Comparison of ENCODE assay signal across 7 cellular contexts in the genomic region with DNA sequence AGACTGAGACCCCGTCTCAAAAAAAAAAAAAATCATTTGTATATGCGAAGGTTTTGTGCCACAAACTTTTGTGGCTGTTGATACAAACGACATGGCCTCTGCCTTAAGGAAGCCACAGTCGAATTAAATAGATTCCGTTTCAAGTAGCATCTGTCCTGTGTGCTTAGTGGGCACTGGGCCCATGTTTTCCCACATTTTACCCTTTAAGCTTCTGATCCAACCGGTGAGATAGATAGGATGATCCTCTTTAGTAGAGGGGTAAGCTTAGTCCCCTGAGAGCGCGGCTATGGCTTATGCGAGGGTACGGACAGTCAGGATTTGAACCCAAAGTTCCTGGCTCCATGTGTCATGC. TPM values are rescaled to one million over a fixed set of nuclear protein-coding genes. Genes with fewer than 3 reads are reported as not detected.
DNase-seq lines count a peak whose midpoint lies in the region; ATAC-seq and TF ChIP-seq lines count a peak whose summit lies in the region.

No MANE protein-coding gene starts in this region.

- H3K36me3 ChIP-seq in HAP-1 (replicated peaks) (no peaks in the 10 kb centered on the region), spleen (peaks cover 0 to 31% (median 1%) of the 10 kb centered on the region in 6 donors)

- WGBS in spleen, 5 donors: 61 to 75% (median 70%) methylated on average over 10 of the region's 10 CpGs

- H3K36me3 Mint-ChIP-seq in T-helper 17 cell (ENCODE audit: low read depth): no peaks in the 10 kb centered on the region
- H3K36me3 Mint-ChIP-seq in glutamatergic neuron (ENCODE audit: unreplicated experiment): peaks cover 2% of the 10 kb centered on the region

- peaks cover 9% of the 10 kb centered on the region for H3K4me1 ChIP-seq in HAP-1
- peaks cover 9 to 48% (median 27%) of the 10 kb centered on the region in 6 donors for H3K4me1 ChIP-seq in spleen

- peaks cover 5% of the 10 kb centered on the region for H3K9me3 Mint-ChIP-seq in glutamatergic neuron (ENCODE audit: unreplicated experiment)

- in situ Hi-C loops in HAP-1 (cut with MboI; ENCODE audit: low sequenced_read_pairs): no loop called here

- H3K27me3 Mint-ChIP-seq in T-helper 17 cell (no peaks in the 10 kb centered on the region), glutamatergic neuron (ENCODE audit: unreplicated experiment) (peaks cover 2% of the 10 kb centered on the region)

- H3K27ac ChIP-seq in spleen: peak overlapping the region; percentile 76 to 97 (median 94)

- H3K4me1 Mint-ChIP-seq in T-helper 17 cell (peaks cover 16% of the 10 kb centered on the region), glutamatergic neuron (ENCODE audit: low read depth, unreplicated experiment) (no peaks in the 10 kb centered on the region)

- H3K27me3 ChIP-seq in HAP-1 (ENCODE audit: low read depth) (peaks cover 3% of the 10 kb centered on the region; the same call in 1 of the 2 replicates), spleen (replicated peaks in 1 of 7) (no peaks in the 10 kb centered on the region)

- H3K9me3 ChIP-seq in HAP-1: no peaks in the 10 kb centered on the region
- H3K9me3 ChIP-seq in T-helper 17 cell (ENCODE audit: control insufficient read depth, low read length, poor library complexity, severe bottlenecking): no peaks in the 10 kb centered on the region
- no peaks in the 10 kb centered on the region for H3K9me3 ChIP-seq in spleen

- DNase-seq in HAP-1 (ENCODE audit: low spot score in 2 of 2) (no peak), T-helper 17 cell (no peak), glutamatergic neuron (no peak), spleen (no peak), NCI-H2227 (lab: John Stamatoyannopoulos, UW; ENCODE audit: unreplicated experiment) (no peak), AG08395 (ENCODE audit: low spot score) (no peak)

- ATAC-seq in T-helper 17 cell: no peak
- ATAC-seq in HG02885 (IDR thresholded peaks at IDR 0.05; ENCODE audit: poor library complexity, unreplicated experiment): no peak

- H3K4me3 Mint-ChIP-seq in T-helper 17 cell (peak overlapping the region; percentile 92), glutamatergic neuron (ENCODE audit: unreplicated experiment) (peak overlapping the region; percentile 87)

- intact Hi-C loops in spleen (cut with DNase I; ENCODE audit: low total_unique reads): loop anchor here (5.0 kb wide), 1 partner anchor 41 kb away; no protein-coding TSS in a partner anchor

- no peak for TF ChIP-seq POLR2A in spleen (IDR thresholded peaks at IDR 0.05)

- peak overlapping the region; percentile 60 for H3K4me3 ChIP-seq in HAP-1
- peak overlapping the region in 7 of 8 donors; percentile 66 to 92 (median 72) for H3K4me3 ChIP-seq in spleen

- H3K27ac Mint-ChIP-seq in T-helper 17 cell (peak overlapping the region; percentile 72), glutamatergic neuron (ENCODE audit: unreplicated experiment) (peak overlapping the region; percentile 59)

- TF ChIP-seq CTCF in glutamatergic neuron (IDR thresholded peaks at IDR 0.05; ENCODE audit: partially characterized antibody, unreplicated experiment): no peak
- TF ChIP-seq CTCF in spleen (IDR thresholded peaks at IDR 0.05 in 8 of 11, conservative IDR thresholded peaks at IDR 0.05 in 3 of 11): no peak

RNA-seq across cellular contexts. Expression of gene TMEM219, which starts 0.8 kb away (rescaled TPM):
- total RNA-seq in T-helper 17 cell (10 to 100 TPM; 68.8 to 80.3 TPM), glutamatergic neuron (ENCODE audit: unreplicated experiment) (88.0 TPM), spleen (100 to 1,000 TPM in 5 of 7 donors, 10 to 100 TPM in 2; 89.3 to 135 (median 107) TPM)
- 100 to 1,000 TPM; 144 to 191 (median 155) TPM for polyA plus RNA-seq in spleen

RNA-seq across cellular contexts. Expression of gene TAOK2, which starts 12.6 kb away (rescaled TPM):
- total RNA-seq in T-helper 17 cell (10 to 100 TPM; 21.0 to 22.9 TPM), glutamatergic neuron (ENCODE audit: unreplicated experiment) (58.5 TPM), spleen (10 to 100 TPM; 60.0 to 96.5 (median 78.6) TPM)
- polyA plus RNA-seq in spleen: 10 to 100 TPM; 13.2 to 52.0 (median 18.5) TPM

RNA-seq across cellular contexts. Expression of gene HIRIP3, which starts 34.3 kb away (rescaled TPM):
- total RNA-seq in T-helper 17 cell: 10 to 100 TPM; 11.3 to 11.5 TPM
- total RNA-seq in glutamatergic neuron (ENCODE audit: unreplicated experiment): 12.2 TPM
- 10 to 100 TPM in 6 of 7 donors, 1 to 10 TPM in 1; 10.0 to 17.7 (median 13.4) TPM for total RNA-seq in spleen
- polyA plus RNA-seq in spleen: 10 to 100 TPM; 12.5 to 16.1 (median 15.5) TPM

RNA-seq across cellular contexts. Expression of gene INO80E, which starts 34.9 kb away (rescaled TPM):
- total RNA-seq in T-helper 17 cell: 10 to 100 TPM; 72.4 to 76.7 TPM
- 71.4 TPM for total RNA-seq in glutamatergic neuron (ENCODE audit: unreplicated experiment)
- total RNA-seq in spleen: 10 to 100 TPM; 62.6 to 89.5 (median 72.6) TPM
- polyA plus RNA-seq in spleen: 10 to 100 TPM; 47.9 to 93.3 (median 57.1) TPM

RNA-seq across cellular contexts. Expression of gene KCTD13, which starts 35.1 kb away (rescaled TPM):
- total RNA-seq in T-helper 17 cell (10 to 100 TPM; 44.1 to 48.4 TPM), glutamatergic neuron (ENCODE audit: unreplicated experiment) (18.4 TPM), spleen (10 to 100 TPM; 20.7 to 59.3 (median 34.7) TPM)
- 10 to 100 TPM; 11.2 to 18.9 (median 15.3) TPM for polyA plus RNA-seq in spleen
